ENCODE assay signal across 7 cellular contexts in the genomic region with DNA sequence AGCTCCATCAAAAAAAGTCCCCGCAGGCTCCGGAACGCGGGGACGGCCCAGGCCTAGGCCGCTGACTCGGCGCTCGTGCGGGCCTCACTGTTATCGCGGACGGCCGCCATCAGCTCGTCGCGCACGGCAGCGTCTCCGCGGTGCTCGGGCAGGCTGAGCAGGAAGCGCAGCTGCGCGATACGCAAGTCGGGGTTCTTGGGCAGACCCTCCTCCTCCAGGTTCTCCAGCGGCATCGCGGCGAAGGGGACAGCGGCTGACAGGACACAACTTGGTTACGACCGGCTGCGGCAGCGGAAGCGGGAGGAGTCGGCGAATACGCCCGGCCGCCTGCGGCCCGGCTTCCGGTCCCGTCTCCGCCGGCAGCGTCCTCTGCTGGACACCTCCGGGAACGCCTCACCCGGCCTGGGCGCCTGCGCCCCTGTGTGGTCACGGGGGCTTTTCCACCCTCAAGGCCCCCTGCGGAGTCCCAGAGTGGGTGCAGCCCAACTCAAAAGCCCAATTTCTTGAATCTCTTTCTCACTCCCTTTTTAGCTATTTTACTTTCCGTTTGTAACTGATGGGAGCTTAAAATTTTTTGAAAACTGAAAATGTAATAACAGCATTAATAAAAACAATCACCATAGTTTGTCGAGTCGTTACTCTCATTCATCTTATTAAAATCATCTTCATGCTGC. TPM values are rescaled to one million over a fixed set of nuclear protein-coding genes. Genes with fewer than 3 reads are reported as not detected.
DNase-seq lines count a peak whose midpoint lies in the region; ATAC-seq and TF ChIP-seq lines count a peak whose summit lies in the region.

Gene PSMD6 (minus strand): TSS at position 308 of the 674 bp plus-strand sequence. CDS start 75 bp downstream, at position 233.

- H3K9me3 ChIP-seq in ascending aorta = no peaks in the 10 kb centered on the region

- intact Hi-C loops in T-helper 2 cell treated with Interferon-gamma antibody and Interleukin-4, amounts not matched to agents 100 ng/mL and 5 ng/mL, for 36 hours (cut with micrococcal nuclease) = loop anchor here (1.0 to 5.0 kb wide), 5 partner anchors 41 to 159 kb away; partner anchors contain the start of gene SCAANT1
- intact Hi-C loops in ascending aorta (cut with DNase I) = loop anchor here (2.0 to 10.0 kb wide), 3 partner anchors 63 to 241 kb away; partner anchors contain the start of gene SCAANT1

- TF ChIP-seq CTCF in ascending aorta (IDR thresholded peaks at IDR 0.05) = peak; percentile 98 to 100 (median 99)

- peak within 1 kb of the TSS; percentile 86 to 95 for H3K4me3 ChIP-seq in ascending aorta

- H3K4me1 ChIP-seq in ascending aorta = peaks cover 6 to 19% of the 10 kb centered on the region in 2 donors

- peak within 1 kb of the TSS; percentile 83 to 85 for H3K27ac ChIP-seq in ascending aorta

- ATAC-seq in GM18498 (IDR thresholded peaks at IDR 0.05; ENCODE audit: unreplicated experiment) (peak; percentile 98), HG02798 (IDR thresholded peaks at IDR 0.05; ENCODE audit: poor library complexity, unreplicated experiment) (peak; percentile 99)

- H3K27me3 ChIP-seq in ascending aorta = no peaks in the 10 kb centered on the region

- DNase-seq in NCI-H1417 treated with DMSO at 0.1 percent for 48 hours (lab: John Stamatoyannopoulos, UW) (peak; percentile 13), ascending aorta (ENCODE audit: low spot score in 2 of 2) (peak in 1 of 2 donors; percentile 93), hepatic stellate cell (ENCODE audit: low spot score) (peak; percentile 80), renal cortical epithelial cell (ENCODE audit: low read depth) (peak; percentile 58)

- peaks cover 13 to 20% of the 10 kb centered on the region in 2 donors for H3K36me3 ChIP-seq in ascending aorta

RNA-seq across cellular contexts. Expression of gene PSMD6, which starts in this region (rescaled TPM):
- total RNA-seq in T-helper 2 cell treated with Interferon-gamma antibody and Interleukin-4, amounts not matched to agents 100 ng/mL and 5 ng/mL, for 36 hours = 88.5 and 89.2 TPM in 2 replicates
- 49.2 TPM for total RNA-seq in ascending aorta
- total RNA-seq in renal cortical epithelial cell = 113 and 124 TPM in 2 replicates
